ENCODE assay signal across 1 cellular context in the genomic region with DNA sequence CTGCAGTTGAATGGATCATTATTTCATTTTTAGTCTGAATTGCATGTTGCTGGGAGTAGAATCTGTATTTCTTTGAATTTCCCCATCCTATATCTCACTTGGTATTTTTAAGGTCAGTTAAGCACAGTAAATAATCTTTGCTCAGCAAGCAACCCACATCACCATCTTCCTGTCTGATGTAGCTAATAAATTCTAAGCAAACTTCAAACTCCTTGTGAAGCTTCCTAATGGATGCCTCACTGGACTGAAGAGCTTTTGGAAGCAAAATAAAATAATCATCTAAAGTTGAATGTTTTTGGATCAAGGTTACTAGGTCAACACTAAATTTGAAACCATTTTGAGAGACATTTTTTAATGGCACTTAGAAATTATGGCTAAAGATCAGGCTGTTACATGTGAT.
TF ChIP-seq lines count a peak whose summit lies in the region.

No MANE protein-coding gene starts in this region.

TF ChIP-seq in IMR-90, 13 proteins besides CTCF, POLR2A, EP300 and RAD21:
- TF ChIP-seq CEBPB (IDR thresholded peaks at IDR 0.05; ENCODE audit: low read depth, low read length) (no peak), RCOR1 (IDR thresholded peaks at IDR 0.05; ENCODE audit: insufficient replicate concordance, low read length) (no peak), BHLHE40 (IDR thresholded peaks at IDR 0.05; ENCODE audit: low read depth, low read length) (no peak), NFE2L2 (IDR thresholded peaks at IDR 0.05; ENCODE audit: low read depth, low read length) (no peak), ELK1 (IDR thresholded peaks at IDR 0.05; ENCODE audit: borderline replicate concordance, low read depth, low read length) (no peak), MXI1 (IDR thresholded peaks at IDR 0.05; ENCODE audit: borderline replicate concordance, low read depth, low read length) (no peak), CHD1 (IDR thresholded peaks at IDR 0.05; ENCODE audit: low read depth, low read length) (no peak), MAFK (IDR thresholded peaks at IDR 0.05; ENCODE audit: low read depth, low read length) (no peak), SMC3 (IDR thresholded peaks at IDR 0.05; ENCODE audit: low read depth, low read length) (no peak)
